ENCODE assay signal across 23 cellular contexts in the genomic region with DNA sequence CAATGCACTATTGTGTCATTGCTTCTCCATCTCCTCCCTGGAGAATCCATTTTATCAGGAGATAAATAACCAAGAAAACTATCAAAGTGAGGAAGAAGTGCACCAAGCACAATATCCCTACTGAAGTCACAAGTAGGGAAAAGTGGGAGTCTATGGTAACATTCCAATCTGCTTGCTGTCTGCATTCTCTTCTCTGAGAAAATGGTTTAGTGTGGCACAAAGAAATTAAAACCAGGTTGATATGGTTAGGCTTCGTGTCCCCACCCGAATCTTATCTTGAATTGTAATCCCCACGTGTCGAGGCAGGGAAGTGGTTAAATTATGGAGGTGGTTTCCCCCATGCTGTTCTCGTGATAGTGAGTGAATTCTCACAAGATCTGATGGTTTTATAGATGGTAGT.
"Had no signal": no experiment of that assay in that cellular context is flagged by ENCODE, and none has a peak within 500 bp of the region (broad histone marks: within the 10 kb centered on the region; RNA-seq: fewer than 3 reads in every experiment).

No MANE protein-coding gene starts in this region.

- H3K4me1 Mint-ChIP-seq: activated B cell treated with CpG ODN at 0.5 μM for 24 hours; activated CD4-positive, alpha-beta T cell treated with anti-CD3 and anti-CD28 coated beads for 36 hours; activated naive CD4-positive, alpha-beta T cell treated with anti-CD3 and anti-CD28 coated beads, Interleukin-2, amount 10 ng/mL, durations not matched to agents 7 days and 5 days; activated naive CD8-positive, alpha-beta T cell treated with anti-CD3 and anti-CD28 coated beads, Interleukin-2, amount 10 ng/mL, durations not matched to agents 7 days and 5 days; stimulated activated naive B cell treated with anti-CD40 and anti-IgM and Interleukin-4, amounts not matched to agents 10 μg/mL and 1 μg/mL and 100 μg/mL, for 72 hours had no signal

- H3K9me3 Mint-ChIP-seq: activated B cell treated with CpG ODN at 0.5 μM for 24 hours; activated naive CD8-positive, alpha-beta T cell treated with anti-CD3 and anti-CD28 coated beads, Interleukin-2, amount 10 ng/mL, durations not matched to agents 7 days and 5 days had no signal

- H3K4me3 ChIP-seq: gastroesophageal sphincter, hepatocyte, left ventricle myocardium inferior, lung, mucosa of descending colon, right atrium auricular region, stomach, thyroid gland had no signal

- DNase-seq: activated B cell treated with CpG ODN at 0.5 μM for 24 hours; activated CD4-positive, alpha-beta T cell treated with anti-CD3 and anti-CD28 coated beads for 36 hours; activated naive CD4-positive, alpha-beta T cell treated with anti-CD3 and anti-CD28 coated beads, Interleukin-2, amount 10 ng/mL, durations not matched to agents 7 days and 5 days; activated naive CD8-positive, alpha-beta T cell treated with anti-CD3 and anti-CD28 coated beads, Interleukin-2, amount 10 ng/mL, durations not matched to agents 7 days and 5 days; activated T-cell treated with anti-CD3 and anti-CD28 coated beads for 4 hours; activated T-cell treated with anti-CD3 and anti-CD28 coated beads, Interleukin-2, amount 50 U/mL, for 72 hours; amniotic stem cell; caudate nucleus; endodermal cell; islet precursor cell; left ventricle myocardium inferior; mucosa of descending colon; stimulated activated CD4-positive, alpha-beta T cell treated with anti-CD3 and anti-CD28 coated beads, Interleukin-15, amount 100 ng/mL, for 24 hours; stimulated activated CD4-positive, alpha-beta T cell treated with anti-CD3 and anti-CD28 coated beads, Interleukin-2, amount 100 ng/mL, for 24 hours; stimulated activated naive B cell treated with anti-CD40 and anti-IgM and Interleukin-4, amounts not matched to agents 10 μg/mL and 1 μg/mL and 100 μg/mL, for 72 hours; stomach; T-helper 2 cell; thyroid gland had no signal

- H3K27ac Mint-ChIP-seq: activated B cell treated with CpG ODN at 0.5 μM for 24 hours; activated CD4-positive, alpha-beta T cell treated with anti-CD3 and anti-CD28 coated beads for 36 hours; activated naive CD4-positive, alpha-beta T cell treated with anti-CD3 and anti-CD28 coated beads, Interleukin-2, amount 10 ng/mL, durations not matched to agents 7 days and 5 days; activated naive CD8-positive, alpha-beta T cell treated with anti-CD3 and anti-CD28 coated beads, Interleukin-2, amount 10 ng/mL, durations not matched to agents 7 days and 5 days; activated T-cell treated with anti-CD3 and anti-CD28 coated beads, Interleukin-2, amount 50 U/mL, for 72 hours; endodermal cell; natural killer cell treated with Interleukin-12 subunit alpha and Interleukin-12 subunit beta and Interleukin-15 and Interleukin-18, amount 100 ng/mL, for 72 hours; stimulated activated naive B cell treated with anti-CD40 and anti-IgM and Interleukin-4, amounts not matched to agents 10 μg/mL and 1 μg/mL and 100 μg/mL, for 72 hours had no signal

- H3K27me3 Mint-ChIP-seq: activated B cell treated with CpG ODN at 0.5 μM for 24 hours; activated CD4-positive, alpha-beta T cell treated with anti-CD3 and anti-CD28 coated beads for 36 hours; activated naive CD4-positive, alpha-beta T cell treated with anti-CD3 and anti-CD28 coated beads, Interleukin-2, amount 10 ng/mL, durations not matched to agents 7 days and 5 days; activated naive CD8-positive, alpha-beta T cell treated with anti-CD3 and anti-CD28 coated beads, Interleukin-2, amount 10 ng/mL, durations not matched to agents 7 days and 5 days; natural killer cell treated with Interleukin-12 subunit alpha and Interleukin-12 subunit beta and Interleukin-15 and Interleukin-18, amount 100 ng/mL, for 72 hours; stimulated activated naive B cell treated with anti-CD40 and anti-IgM and Interleukin-4, amounts not matched to agents 10 μg/mL and 1 μg/mL and 100 μg/mL, for 72 hours had no signal

- H3K4me3 Mint-ChIP-seq: activated B cell treated with CpG ODN at 0.5 μM for 24 hours; activated CD4-positive, alpha-beta T cell treated with anti-CD3 and anti-CD28 coated beads for 36 hours; activated naive CD4-positive, alpha-beta T cell treated with anti-CD3 and anti-CD28 coated beads, Interleukin-2, amount 10 ng/mL, durations not matched to agents 7 days and 5 days; activated naive CD8-positive, alpha-beta T cell treated with anti-CD3 and anti-CD28 coated beads, Interleukin-2, amount 10 ng/mL, durations not matched to agents 7 days and 5 days; activated T-cell treated with anti-CD3 and anti-CD28 coated beads, Interleukin-2, amount 50 U/mL, for 72 hours; endodermal cell; natural killer cell treated with Interleukin-12 subunit alpha and Interleukin-12 subunit beta and Interleukin-15 and Interleukin-18, amount 100 ng/mL, for 72 hours; stimulated activated naive B cell treated with anti-CD40 and anti-IgM and Interleukin-4, amounts not matched to agents 10 μg/mL and 1 μg/mL and 100 μg/mL, for 72 hours had no signal

- H3K36me3 Mint-ChIP-seq: activated naive CD4-positive, alpha-beta T cell treated with anti-CD3 and anti-CD28 coated beads, Interleukin-2, amount 10 ng/mL, durations not matched to agents 7 days and 5 days; activated naive CD8-positive, alpha-beta T cell treated with anti-CD3 and anti-CD28 coated beads, Interleukin-2, amount 10 ng/mL, durations not matched to agents 7 days and 5 days; stimulated activated naive B cell treated with anti-CD40 and anti-IgM and Interleukin-4, amounts not matched to agents 10 μg/mL and 1 μg/mL and 100 μg/mL, for 72 hours had no signal
